Comparison of ENCODE assay signal across 32 cellular contexts in genomic region chr11:100297516-100297915, GRCh38.
"Had no signal": no experiment of that assay in that cellular context is flagged by ENCODE, and none has a peak within 500 bp of the region (broad histone marks: within the 10 kb centered on the region; RNA-seq: fewer than 3 reads in every experiment).

No MANE protein-coding gene starts in this region.

- H3K27ac ChIP-seq: adrenal gland, breast epithelium, gastroesophageal sphincter, hepatocyte, right lobe of liver, vagina, VCaP had no signal

- H3K27ac Mint-ChIP-seq: activated CD4-positive, alpha-beta memory T cell treated with anti-CD3 and anti-CD28 coated beads for 36 hours; activated CD4-positive, alpha-beta T cell treated with anti-CD3 and anti-CD28 coated beads, Interleukin-2, amount 10 ng/mL, durations not matched to agents 24 days and 14 days; activated naive CD4-positive, alpha-beta T cell treated with anti-CD3 and anti-CD28 coated beads for 36 hours; activated naive CD8-positive, alpha-beta T cell treated with anti-CD3 and anti-CD28 coated beads for 36 hours; activated T-helper 1 cell treated with anti-CD3 and anti-CD28 coated beads, Interleukin-12 subunit alpha, Interleukin-12 subunit beta, Interleukin-2, Interleukin-4 antibody, amounts not matched to agents 30 ng/mL and 10 ng/mL and 1 ng/mL, durations not matched to agents 14 hours and 24 hours and 36 hours; naive thymus-derived CD4-positive, alpha-beta T cell; stimulated activated effector memory CD8-positive, alpha-beta T cell treated with anti-CD3 and anti-CD28 coated beads, Interleukin-12 subunit alpha, Interleukin-12 subunit beta, amount 100 ng/mL, for 72 hours; stimulated activated naive CD8-positive, alpha-beta T cell treated with anti-CD3 and anti-CD28 coated beads, Interleukin-15, amount 100 ng/mL, for 72 hours; type B pancreatic cell had no signal

- FAIRE-seq: colon, endometrium had no signal

- H3K9me3 Mint-ChIP-seq: activated CD4-positive, alpha-beta T cell treated with anti-CD3 and anti-CD28 coated beads, Interleukin-2, amount 10 ng/mL, durations not matched to agents 24 days and 14 days; neural crest cell; stimulated activated effector memory CD8-positive, alpha-beta T cell treated with anti-CD3 and anti-CD28 coated beads, Interleukin-12 subunit alpha, Interleukin-12 subunit beta, amount 100 ng/mL, for 72 hours; stimulated activated naive CD8-positive, alpha-beta T cell treated with anti-CD3 and anti-CD28 coated beads, Interleukin-15, amount 100 ng/mL, for 72 hours; type B pancreatic cell had no signal

- H3K79me2 ChIP-seq: hepatocyte had no signal

- H3K4me3 Mint-ChIP-seq: activated CD4-positive, alpha-beta memory T cell treated with anti-CD3 and anti-CD28 coated beads for 36 hours; activated CD4-positive, alpha-beta T cell treated with anti-CD3 and anti-CD28 coated beads, Interleukin-2, amount 10 ng/mL, durations not matched to agents 24 days and 14 days; activated naive CD4-positive, alpha-beta T cell treated with anti-CD3 and anti-CD28 coated beads for 36 hours; activated naive CD8-positive, alpha-beta T cell treated with anti-CD3 and anti-CD28 coated beads for 36 hours; activated T-helper 1 cell treated with anti-CD3 and anti-CD28 coated beads, Interleukin-12 subunit alpha, Interleukin-12 subunit beta, Interleukin-2, Interleukin-4 antibody, amounts not matched to agents 30 ng/mL and 10 ng/mL and 1 ng/mL, durations not matched to agents 14 hours and 24 hours and 36 hours; central memory CD8-positive, alpha-beta T cell; naive thymus-derived CD4-positive, alpha-beta T cell; neural crest cell; stimulated activated effector memory CD8-positive, alpha-beta T cell treated with anti-CD3 and anti-CD28 coated beads, Interleukin-12 subunit alpha, Interleukin-12 subunit beta, amount 100 ng/mL, for 72 hours; stimulated activated naive CD8-positive, alpha-beta T cell treated with anti-CD3 and anti-CD28 coated beads, Interleukin-15, amount 100 ng/mL, for 72 hours; type B pancreatic cell had no signal

- H3K4me1 Mint-ChIP-seq: activated CD4-positive, alpha-beta T cell treated with anti-CD3 and anti-CD28 coated beads, Interleukin-2, amount 10 ng/mL, durations not matched to agents 24 days and 14 days; activated naive CD8-positive, alpha-beta T cell treated with anti-CD3 and anti-CD28 coated beads for 36 hours; central memory CD8-positive, alpha-beta T cell; naive thymus-derived CD4-positive, alpha-beta T cell; stimulated activated effector memory CD8-positive, alpha-beta T cell treated with anti-CD3 and anti-CD28 coated beads, Interleukin-12 subunit alpha, Interleukin-12 subunit beta, amount 100 ng/mL, for 72 hours; stimulated activated naive CD8-positive, alpha-beta T cell treated with anti-CD3 and anti-CD28 coated beads, Interleukin-15, amount 100 ng/mL, for 72 hours had no signal

- H3K9me3 ChIP-seq: adrenal gland, breast epithelium, gastroesophageal sphincter, right lobe of liver, vagina had no signal

- H3K36me3 Mint-ChIP-seq: activated CD4-positive, alpha-beta memory T cell treated with anti-CD3 and anti-CD28 coated beads for 36 hours; activated naive CD8-positive, alpha-beta T cell treated with anti-CD3 and anti-CD28 coated beads for 36 hours; naive thymus-derived CD4-positive, alpha-beta T cell; stimulated activated effector memory CD8-positive, alpha-beta T cell treated with anti-CD3 and anti-CD28 coated beads, Interleukin-12 subunit alpha, Interleukin-12 subunit beta, amount 100 ng/mL, for 72 hours; type B pancreatic cell had no signal

- H3K4me3 ChIP-seq: adrenal gland, breast epithelium, gastroesophageal sphincter, hepatocyte, right lobe of liver, vagina had no signal

- H3K4me1 ChIP-seq: adrenal gland, breast epithelium, gastroesophageal sphincter, right lobe of liver, vagina had no signal

- H3K36me3 ChIP-seq: adrenal gland, breast epithelium, gastroesophageal sphincter, right lobe of liver, vagina had no signal

- ATAC-seq: activated CD4-positive, CD25-positive, alpha-beta regulatory T cell treated with anti-CD3 and anti-CD28 coated beads, Interleukin-2, amount 50 U/mL, for 24 hours; gastroesophageal sphincter; naive thymus-derived CD4-positive, alpha-beta T cell; right lobe of liver; stimulated activated effector memory CD8-positive, alpha-beta T cell treated with anti-CD3 and anti-CD28 coated beads, Interleukin-12 subunit alpha, Interleukin-12 subunit beta, amount 100 ng/mL, for 72 hours; stimulated activated naive CD8-positive, alpha-beta T cell treated with anti-CD3 and anti-CD28 coated beads, Interleukin-15, amount 100 ng/mL, for 72 hours had no signal

- DNase-seq: activated CD4-positive, alpha-beta memory T cell treated with anti-CD3 and anti-CD28 coated beads for 36 hours; activated CD4-positive, alpha-beta T cell treated with anti-CD3 and anti-CD28 coated beads, Interleukin-2, amount 10 ng/mL, durations not matched to agents 24 days and 14 days; activated CD8-positive, alpha-beta memory T cell treated with anti-CD3 and anti-CD28 coated beads, Interleukin-2, amount 50 U/mL, for 4 hours; activated effector memory CD4-positive, alpha-beta T cell treated with anti-CD3 and anti-CD28 coated beads, Interleukin-2, amount 50 U/mL, for 16 hours; activated naive CD4-positive, alpha-beta T cell treated with anti-CD3 and anti-CD28 coated beads for 36 hours; activated naive CD8-positive, alpha-beta T cell treated with anti-CD3 and anti-CD28 coated beads for 36 hours; activated T-cell treated with anti-CD3 and anti-CD28 coated beads, Interleukin-2, amount 50 U/mL, for 1 hour; adrenal gland; aorta; dermis blood vessel endothelial cell; effector CD4-positive, alpha-beta T cell; islet precursor cell; midbrain; naive thymus-derived CD4-positive, alpha-beta T cell; right lobe of liver; stimulated activated CD4-positive, alpha-beta T cell treated with anti-CD3 and anti-CD28 coated beads, Interleukin-4, amount 100 ng/mL, for 24 hours; stimulated activated naive CD8-positive, alpha-beta T cell treated with anti-CD3 and anti-CD28 coated beads, Interleukin-15, amount 100 ng/mL, for 72 hours; substantia nigra; T-helper 1 cell had no signal

- H2AFZ ChIP-seq: hepatocyte had no signal

- H3K4me2 ChIP-seq: hepatocyte had no signal

- H3K27me3 ChIP-seq: adrenal gland, breast epithelium, gastroesophageal sphincter, hepatocyte, right lobe of liver, vagina had no signal

- H3K27me3 Mint-ChIP-seq: activated CD4-positive, alpha-beta memory T cell treated with anti-CD3 and anti-CD28 coated beads for 36 hours; activated CD4-positive, alpha-beta T cell treated with anti-CD3 and anti-CD28 coated beads, Interleukin-2, amount 10 ng/mL, durations not matched to agents 24 days and 14 days; activated naive CD8-positive, alpha-beta T cell treated with anti-CD3 and anti-CD28 coated beads for 36 hours; central memory CD8-positive, alpha-beta T cell; naive thymus-derived CD4-positive, alpha-beta T cell; stimulated activated naive CD8-positive, alpha-beta T cell treated with anti-CD3 and anti-CD28 coated beads, Interleukin-15, amount 100 ng/mL, for 72 hours had no signal
